8 cellular contexts compared by ENCODE assay signal in the genomic region with DNA sequence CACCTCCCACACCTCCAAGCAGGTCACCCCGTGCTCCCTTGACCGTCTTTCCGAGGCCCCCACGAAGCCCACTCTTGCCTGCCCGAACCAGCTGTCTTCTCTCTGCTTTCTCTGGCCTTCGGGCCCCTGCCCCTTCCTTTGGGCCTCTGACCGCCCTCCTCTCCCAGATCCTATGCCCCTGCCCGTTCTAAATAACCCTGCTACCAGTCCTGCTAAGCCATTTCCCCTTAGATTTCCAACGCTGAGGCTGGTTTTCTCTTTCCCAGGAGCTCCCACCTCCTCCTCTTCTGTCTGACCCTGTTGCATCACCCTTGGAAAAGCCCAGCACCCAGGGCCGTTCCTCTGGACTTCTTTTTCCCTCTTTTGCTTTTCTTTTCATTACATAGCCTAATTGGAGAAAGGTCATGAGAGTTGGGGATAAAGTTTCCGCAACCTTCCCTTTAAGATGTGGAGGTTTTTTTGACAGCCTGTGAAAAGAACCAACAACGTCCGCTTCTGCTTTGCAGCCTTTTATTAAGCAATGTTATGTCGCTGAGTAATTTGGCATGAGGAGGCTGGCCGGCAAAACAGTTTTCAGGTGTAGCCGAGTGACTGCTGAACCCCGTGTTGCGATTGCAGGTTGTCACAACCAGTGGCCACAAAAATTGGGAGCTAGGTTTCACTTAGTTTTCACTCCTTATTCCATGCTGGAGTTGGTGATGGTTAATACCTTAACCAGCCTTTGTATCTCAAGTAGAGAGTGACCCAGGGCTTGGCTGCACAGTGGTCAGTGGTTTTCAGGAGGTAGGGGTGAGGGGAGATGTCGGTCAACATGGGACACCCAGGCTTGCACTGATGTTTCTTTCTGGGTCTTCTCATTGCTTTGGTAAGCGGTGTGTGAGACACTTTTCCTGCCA. TPM values are rescaled to one million over a fixed set of nuclear protein-coding genes. Genes with fewer than 3 reads are reported as not detected.
DNase-seq lines count a peak whose midpoint lies in the region; ATAC-seq, FAIRE-seq and TF ChIP-seq lines count a peak whose summit lies in the region.

No MANE protein-coding gene starts in this region.

- H3K4me1 Mint-ChIP-seq in dendritic cell treated with granulocyte-macrophage colony-stimulating factor and Interleukin-4, amounts not matched to agents 40 ng/mL and 50 ng/mL, for 4 days (ENCODE audit: low read depth), result peaks cover 32% of the 10 kb centered on the region

- no peaks in the 10 kb centered on the region for H3K9me3 Mint-ChIP-seq in dendritic cell treated with granulocyte-macrophage colony-stimulating factor and Interleukin-4, amounts not matched to agents 40 ng/mL and 50 ng/mL, for 4 days

- peak overlapping the region; percentile 92 for H3K27ac ChIP-seq in substantia nigra (ENCODE audit: low read depth, low read length, poor library complexity, severe bottlenecking)

- H3K27me3 Mint-ChIP-seq in dendritic cell treated with granulocyte-macrophage colony-stimulating factor and Interleukin-4, amounts not matched to agents 40 ng/mL and 50 ng/mL, for 4 days, result no peaks in the 10 kb centered on the region

- H3K36me3 Mint-ChIP-seq in dendritic cell treated with granulocyte-macrophage colony-stimulating factor and Interleukin-4, amounts not matched to agents 40 ng/mL and 50 ng/mL, for 4 days (ENCODE audit: low read depth), result peaks cover 34% of the 10 kb centered on the region

- DNase-seq in 8988T (peak; percentile 33), GDM1 (lab: John Stamatoyannopoulos, UW) (peak; percentile 15), HTR-8/SVneo (ENCODE audit: insufficient read length, low spot score) (peak; percentile 41), left lobe of liver (ENCODE audit: low spot score) (peak; percentile 48), substantia nigra (lab: John Stamatoyannopoulos, UW) (peak in 22 of 49 donors; percentile 1 to 61 (median 35))

- H3K4me3 Mint-ChIP-seq in dendritic cell treated with granulocyte-macrophage colony-stimulating factor and Interleukin-4, amounts not matched to agents 40 ng/mL and 50 ng/mL, for 4 days, result peak overlapping the region; percentile 91

- FAIRE-seq in HTR-8/SVneo (lab: Jason Lieb, UNC), result no peak

- ATAC-seq in SK-N-SH treated with all-trans-retinoic acid at 6 μM for 48 hours (peak; percentile 53), left lobe of liver (peak; percentile 47), HG03520 (IDR thresholded peaks at IDR 0.05; ENCODE audit: unreplicated experiment) (no peak)

- peak overlapping the region; percentile 98 for H3K27ac Mint-ChIP-seq in dendritic cell treated with granulocyte-macrophage colony-stimulating factor and Interleukin-4, amounts not matched to agents 40 ng/mL and 50 ng/mL, for 4 days

- intact Hi-C loops in dendritic cell treated with granulocyte-macrophage colony-stimulating factor and Interleukin-4, amounts not matched to agents 40 ng/mL and 50 ng/mL, for 4 days (cut with micrococcal nuclease), result loop anchor here (2.0 to 10.0 kb wide), 4 partner anchors 26 to 98 kb away; a partner anchor contains a TSS

TF ChIP-seq in SK-N-SH treated with all-trans-retinoic acid at 6 μM for 48 hours, 23 proteins besides CTCF, POLR2A, EP300 and RAD21:
- TF ChIP-seq ZNF70 (CRISPR knock-in tag; IDR thresholded peaks at IDR 0.05), result peak; percentile 82
- TF ChIP-seq, protein P1, sequence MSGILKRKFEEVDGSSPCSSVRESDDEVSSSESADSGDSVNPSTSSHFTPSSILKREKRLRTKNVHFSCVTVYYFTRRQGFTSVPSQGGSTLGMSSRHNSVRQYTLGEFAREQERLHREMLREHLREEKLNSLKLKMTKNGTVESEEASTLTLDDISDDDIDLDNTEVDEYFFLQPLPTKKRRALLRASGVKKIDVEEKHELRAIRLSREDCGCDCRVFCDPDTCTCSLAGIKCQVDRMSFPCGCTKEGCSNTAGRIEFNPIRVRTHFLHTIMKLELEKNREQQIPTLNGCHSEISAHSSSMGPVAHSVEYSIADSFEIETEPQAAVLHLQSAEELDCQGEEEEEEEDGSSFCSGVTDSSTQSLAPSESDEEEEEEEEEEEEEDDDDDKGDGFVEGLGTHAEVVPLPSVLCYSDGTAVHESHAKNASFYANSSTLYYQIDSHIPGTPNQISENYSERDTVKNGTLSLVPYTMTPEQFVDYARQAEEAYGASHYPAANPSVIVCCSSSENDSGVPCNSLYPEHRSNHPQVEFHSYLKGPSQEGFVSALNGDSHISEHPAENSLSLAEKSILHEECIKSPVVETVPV (CRISPR knock-in tag; IDR thresholded peaks at IDR 0.05), result no peak
- TF ChIP-seq, protein P2, sequence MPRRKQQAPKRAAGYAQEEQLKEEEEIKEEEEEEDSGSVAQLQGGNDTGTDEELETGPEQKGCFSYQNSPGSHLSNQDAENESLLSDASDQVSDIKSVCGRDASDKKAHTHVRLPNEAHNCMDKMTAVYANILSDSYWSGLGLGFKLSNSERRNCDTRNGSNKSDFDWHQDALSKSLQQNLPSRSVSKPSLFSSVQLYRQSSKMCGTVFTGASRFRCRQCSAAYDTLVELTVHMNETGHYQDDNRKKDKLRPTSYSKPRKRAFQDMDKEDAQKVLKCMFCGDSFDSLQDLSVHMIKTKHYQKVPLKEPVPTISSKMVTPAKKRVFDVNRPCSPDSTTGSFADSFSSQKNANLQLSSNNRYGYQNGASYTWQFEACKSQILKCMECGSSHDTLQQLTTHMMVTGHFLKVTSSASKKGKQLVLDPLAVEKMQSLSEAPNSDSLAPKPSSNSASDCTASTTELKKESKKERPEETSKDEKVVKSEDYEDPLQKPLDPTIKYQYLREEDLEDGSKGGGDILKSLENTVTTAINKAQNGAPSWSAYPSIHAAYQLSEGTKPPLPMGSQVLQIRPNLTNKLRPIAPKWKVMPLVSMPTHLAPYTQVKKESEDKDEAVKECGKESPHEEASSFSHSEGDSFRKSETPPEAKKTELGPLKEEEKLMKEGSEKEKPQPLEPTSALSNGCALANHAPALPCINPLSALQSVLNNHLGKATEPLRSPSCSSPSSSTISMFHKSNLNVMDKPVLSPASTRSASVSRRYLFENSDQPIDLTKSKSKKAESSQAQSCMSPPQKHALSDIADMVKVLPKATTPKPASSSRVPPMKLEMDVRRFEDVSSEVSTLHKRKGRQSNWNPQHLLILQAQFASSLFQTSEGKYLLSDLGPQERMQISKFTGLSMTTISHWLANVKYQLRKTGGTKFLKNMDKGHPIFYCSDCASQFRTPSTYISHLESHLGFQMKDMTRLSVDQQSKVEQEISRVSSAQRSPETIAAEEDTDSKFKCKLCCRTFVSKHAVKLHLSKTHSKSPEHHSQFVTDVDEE (CRISPR knock-in tag; IDR thresholded peaks at IDR 0.05), result no peak
- TF ChIP-seq, protein P3, sequence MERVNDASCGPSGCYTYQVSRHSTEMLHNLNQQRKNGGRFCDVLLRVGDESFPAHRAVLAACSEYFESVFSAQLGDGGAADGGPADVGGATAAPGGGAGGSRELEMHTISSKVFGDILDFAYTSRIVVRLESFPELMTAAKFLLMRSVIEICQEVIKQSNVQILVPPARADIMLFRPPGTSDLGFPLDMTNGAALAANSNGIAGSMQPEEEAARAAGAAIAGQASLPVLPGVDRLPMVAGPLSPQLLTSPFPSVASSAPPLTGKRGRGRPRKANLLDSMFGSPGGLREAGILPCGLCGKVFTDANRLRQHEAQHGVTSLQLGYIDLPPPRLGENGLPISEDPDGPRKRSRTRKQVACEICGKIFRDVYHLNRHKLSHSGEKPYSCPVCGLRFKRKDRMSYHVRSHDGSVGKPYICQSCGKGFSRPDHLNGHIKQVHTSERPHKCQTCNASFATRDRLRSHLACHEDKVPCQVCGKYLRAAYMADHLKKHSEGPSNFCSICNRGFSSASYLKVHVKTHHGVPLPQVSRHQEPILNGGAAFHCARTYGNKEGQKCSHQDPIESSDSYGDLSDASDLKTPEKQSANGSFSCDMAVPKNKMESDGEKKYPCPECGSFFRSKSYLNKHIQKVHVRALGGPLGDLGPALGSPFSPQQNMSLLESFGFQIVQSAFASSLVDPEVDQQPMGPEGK (CRISPR knock-in tag; IDR thresholded peaks at IDR 0.05; ENCODE audit: borderline replicate concordance), result no peak

RNA-seq across cellular contexts. Expression of a gene that starts 1.0 kb away (rescaled TPM):
- total RNA-seq in left lobe of liver, result 5.6 TPM

RNA-seq across cellular contexts. Expression of a gene that starts 35.5 kb away (rescaled TPM):
- 34.4 TPM for total RNA-seq in left lobe of liver
